Comparison of ENCODE assay signal across 1 cellular context in genomic region chr1:26471498-26472329, GRCh38.
TF ChIP-seq lines count a peak whose summit lies in the region.

No MANE protein-coding gene starts in this region.

TF ChIP-seq in K562, 482 proteins besides CTCF, POLR2A, EP300 and RAD21 (continued from another document and continues in another):
- TF ChIP-seq NRF1 (conservative IDR thresholded peaks at IDR 0.05 in 1 of 2, IDR thresholded peaks at IDR 0.05 in 1 of 2) (peak; percentile 53 to 62; a peak in 3 of 4 replicates), PHB (CRISPR knock-in tag; IDR thresholded peaks at IDR 0.05) (peak; percentile 83; the same call in 1 of the 2 replicates), ZMIZ1 (IDR thresholded peaks at IDR 0.05; ENCODE audit: low read depth in 2 of 2, low read length in 2 of 2) (no peak), NR4A1 (CRISPR knock-in tag; IDR thresholded peaks at IDR 0.05) (no peak), NR4A1 (tag; IDR thresholded peaks at IDR 0.05) (0 out of 2 replicates have a peak, but pooled peaks have one; percentile 27), ZNF3 (CRISPR knock-in tag; IDR thresholded peaks at IDR 0.05) (no peak), CSDE1 (IDR thresholded peaks at IDR 0.05) (no peak), ASH1L (IDR thresholded peaks at IDR 0.05; ENCODE audit: borderline replicate concordance, low read depth, partially characterized antibody) (no peak), LEF1 (IDR thresholded peaks at IDR 0.05) (no peak; the same call in 1 of the 2 replicates), TAF7 (tag; IDR thresholded peaks at IDR 0.05) (peak; percentile 12; the same call in 1 of the 2 replicates), RFX1 (IDR thresholded peaks at IDR 0.05) (no peak), ZNF224 (CRISPR knock-in tag; IDR thresholded peaks at IDR 0.05) (peak; percentile 61; the same call in 1 of the 2 replicates), IRF9 (tag; IDR thresholded peaks at IDR 0.05) (no peak), JUNB (CRISPR knock-in tag; conservative IDR thresholded peaks at IDR 0.05) (no peak), POU5F1 (IDR thresholded peaks at IDR 0.05; ENCODE audit: borderline replicate concordance, low read depth, low read length, partially characterized antibody) (no peak), FOXJ3 (CRISPR knock-in tag; IDR thresholded peaks at IDR 0.05) (no peak), POLR2AphosphoS2 (IDR thresholded peaks at IDR 0.05; ENCODE audit: low read length) (peak; percentile 68; the same call in 1 of the 2 replicates), GTF2E2 (tag; IDR thresholded peaks at IDR 0.05) (no peak), ERF (CRISPR knock-in tag; IDR thresholded peaks at IDR 0.05) (peak; percentile 90), NFIX (CRISPR knock-in tag; IDR thresholded peaks at IDR 0.05; ENCODE audit: low read depth) (no peak), ESRRB (CRISPR knock-in tag; IDR thresholded peaks at IDR 0.05; ENCODE audit: borderline replicate concordance) (no peak), MAZ (CRISPR knock-in tag; conservative IDR thresholded peaks at IDR 0.05 in 1 of 2, IDR thresholded peaks at IDR 0.05 in 1 of 2) (peak in 1 of 2 experiments; percentile 90; a peak in 3 of 4 replicates), ZNF324 (CRISPR knock-in tag; IDR thresholded peaks at IDR 0.05) (0 out of 2 replicates have a peak, but pooled peaks have one; percentile 6), CTCFL (IDR thresholded peaks at IDR 0.05; ENCODE audit: borderline replicate concordance, insufficient read depth, low read depth, low read length, poor library complexity, severe bottlenecking) (no peak), PRMT5 (CRISPR knock-in tag; IDR thresholded peaks at IDR 0.05) (peak; percentile 66; the same call in 1 of the 2 replicates), ZNF347 (CRISPR knock-in tag; IDR thresholded peaks at IDR 0.05; ENCODE audit: low read depth) (no peak), HNRNPUL1 (IDR thresholded peaks at IDR 0.05; ENCODE audit: low read length) (no peak), ZNF696 (CRISPR knock-in tag; conservative IDR thresholded peaks at IDR 0.05) (no peak), ELF1 (tag; IDR thresholded peaks at IDR 0.05) (no peak), KDM1A (IDR thresholded peaks at IDR 0.05) (no peak), SIX5 (IDR thresholded peaks at IDR 0.05; ENCODE audit: borderline replicate concordance in 1 of 2, insufficient read depth in 1 of 2, low read depth in 1 of 2, low read length in 2 of 2) (no peak), FIP1L1 (IDR thresholded peaks at IDR 0.05; ENCODE audit: low read depth, low read length, poor library complexity, severe bottlenecking) (peak; percentile 65), GATA2 (CRISPR knock-in tag; IDR thresholded peaks at IDR 0.05) (no peak), SRSF3 (IDR thresholded peaks at IDR 0.05; ENCODE audit: insufficient read depth, low read length) (no peak), STAG1 (CRISPR knock-in tag; IDR thresholded peaks at IDR 0.05; ENCODE audit: borderline replicate concordance) (no peak; the same call in 1 of the 2 replicates), ZNF717 (CRISPR knock-in tag; IDR thresholded peaks at IDR 0.05) (no peak), ZNF780A (CRISPR knock-in tag; IDR thresholded peaks at IDR 0.05) (no peak), MTA3 (IDR thresholded peaks at IDR 0.05; ENCODE audit: borderline replicate concordance) (no peak)
- TF ChIP-seq, protein P1, sequence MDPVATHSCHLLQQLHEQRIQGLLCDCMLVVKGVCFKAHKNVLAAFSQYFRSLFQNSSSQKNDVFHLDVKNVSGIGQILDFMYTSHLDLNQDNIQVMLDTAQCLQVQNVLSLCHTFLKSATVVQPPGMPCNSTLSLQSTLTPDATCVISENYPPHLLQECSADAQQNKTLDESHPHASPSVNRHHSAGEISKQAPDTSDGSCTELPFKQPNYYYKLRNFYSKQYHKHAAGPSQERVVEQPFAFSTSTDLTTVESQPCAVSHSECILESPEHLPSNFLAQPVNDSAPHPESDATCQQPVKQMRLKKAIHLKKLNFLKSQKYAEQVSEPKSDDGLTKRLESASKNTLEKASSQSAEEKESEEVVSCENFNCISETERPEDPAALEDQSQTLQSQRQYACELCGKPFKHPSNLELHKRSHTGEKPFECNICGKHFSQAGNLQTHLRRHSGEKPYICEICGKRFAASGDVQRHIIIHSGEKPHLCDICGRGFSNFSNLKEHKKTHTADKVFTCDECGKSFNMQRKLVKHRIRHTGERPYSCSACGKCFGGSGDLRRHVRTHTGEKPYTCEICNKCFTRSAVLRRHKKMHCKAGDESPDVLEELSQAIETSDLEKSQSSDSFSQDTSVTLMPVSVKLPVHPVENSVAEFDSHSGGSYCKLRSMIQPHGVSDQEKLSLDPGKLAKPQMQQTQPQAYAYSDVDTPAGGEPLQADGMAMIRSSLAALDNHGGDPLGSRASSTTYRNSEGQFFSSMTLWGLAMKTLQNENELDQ (CRISPR knock-in tag; IDR thresholded peaks at IDR 0.05; ENCODE audit: borderline replicate concordance) = no peak
- TF ChIP-seq, protein P2, sequence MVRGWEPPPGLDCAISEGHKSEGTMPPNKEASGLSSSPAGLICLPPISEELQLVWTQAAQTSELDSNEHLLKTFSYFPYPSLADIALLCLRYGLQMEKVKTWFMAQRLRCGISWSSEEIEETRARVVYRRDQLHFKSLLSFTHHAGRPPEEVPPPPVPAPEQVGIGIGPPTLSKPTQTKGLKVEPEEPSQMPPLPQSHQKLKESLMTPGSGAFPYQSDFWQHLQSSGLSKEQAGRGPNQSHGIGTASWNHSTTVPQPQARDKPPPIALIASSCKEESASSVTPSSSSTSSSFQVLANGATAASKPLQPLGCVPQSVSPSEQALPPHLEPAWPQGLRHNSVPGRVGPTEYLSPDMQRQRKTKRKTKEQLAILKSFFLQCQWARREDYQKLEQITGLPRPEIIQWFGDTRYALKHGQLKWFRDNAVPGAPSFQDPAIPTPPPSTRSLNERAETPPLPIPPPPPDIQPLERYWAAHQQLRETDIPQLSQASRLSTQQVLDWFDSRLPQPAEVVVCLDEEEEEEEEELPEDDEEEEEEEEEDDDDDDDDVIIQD (CRISPR knock-in tag; IDR thresholded peaks at IDR 0.05) = no peak
- TF ChIP-seq, protein P3, sequence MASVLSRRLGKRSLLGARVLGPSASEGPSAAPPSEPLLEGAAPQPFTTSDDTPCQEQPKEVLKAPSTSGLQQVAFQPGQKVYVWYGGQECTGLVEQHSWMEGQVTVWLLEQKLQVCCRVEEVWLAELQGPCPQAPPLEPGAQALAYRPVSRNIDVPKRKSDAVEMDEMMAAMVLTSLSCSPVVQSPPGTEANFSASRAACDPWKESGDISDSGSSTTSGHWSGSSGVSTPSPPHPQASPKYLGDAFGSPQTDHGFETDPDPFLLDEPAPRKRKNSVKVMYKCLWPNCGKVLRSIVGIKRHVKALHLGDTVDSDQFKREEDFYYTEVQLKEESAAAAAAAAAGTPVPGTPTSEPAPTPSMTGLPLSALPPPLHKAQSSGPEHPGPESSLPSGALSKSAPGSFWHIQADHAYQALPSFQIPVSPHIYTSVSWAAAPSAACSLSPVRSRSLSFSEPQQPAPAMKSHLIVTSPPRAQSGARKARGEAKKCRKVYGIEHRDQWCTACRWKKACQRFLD (CRISPR knock-in tag; IDR thresholded peaks at IDR 0.05) = no peak; the same call in 1 of the 2 replicates
- TF ChIP-seq, protein P4, sequence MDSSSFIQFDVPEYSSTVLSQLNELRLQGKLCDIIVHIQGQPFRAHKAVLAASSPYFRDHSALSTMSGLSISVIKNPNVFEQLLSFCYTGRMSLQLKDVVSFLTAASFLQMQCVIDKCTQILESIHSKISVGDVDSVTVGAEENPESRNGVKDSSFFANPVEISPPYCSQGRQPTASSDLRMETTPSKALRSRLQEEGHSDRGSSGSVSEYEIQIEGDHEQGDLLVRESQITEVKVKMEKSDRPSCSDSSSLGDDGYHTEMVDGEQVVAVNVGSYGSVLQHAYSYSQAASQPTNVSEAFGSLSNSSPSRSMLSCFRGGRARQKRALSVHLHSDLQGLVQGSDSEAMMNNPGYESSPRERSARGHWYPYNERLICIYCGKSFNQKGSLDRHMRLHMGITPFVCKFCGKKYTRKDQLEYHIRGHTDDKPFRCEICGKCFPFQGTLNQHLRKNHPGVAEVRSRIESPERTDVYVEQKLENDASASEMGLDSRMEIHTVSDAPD (CRISPR knock-in tag; IDR thresholded peaks at IDR 0.05) = no peak
- TF ChIP-seq, protein P5, sequence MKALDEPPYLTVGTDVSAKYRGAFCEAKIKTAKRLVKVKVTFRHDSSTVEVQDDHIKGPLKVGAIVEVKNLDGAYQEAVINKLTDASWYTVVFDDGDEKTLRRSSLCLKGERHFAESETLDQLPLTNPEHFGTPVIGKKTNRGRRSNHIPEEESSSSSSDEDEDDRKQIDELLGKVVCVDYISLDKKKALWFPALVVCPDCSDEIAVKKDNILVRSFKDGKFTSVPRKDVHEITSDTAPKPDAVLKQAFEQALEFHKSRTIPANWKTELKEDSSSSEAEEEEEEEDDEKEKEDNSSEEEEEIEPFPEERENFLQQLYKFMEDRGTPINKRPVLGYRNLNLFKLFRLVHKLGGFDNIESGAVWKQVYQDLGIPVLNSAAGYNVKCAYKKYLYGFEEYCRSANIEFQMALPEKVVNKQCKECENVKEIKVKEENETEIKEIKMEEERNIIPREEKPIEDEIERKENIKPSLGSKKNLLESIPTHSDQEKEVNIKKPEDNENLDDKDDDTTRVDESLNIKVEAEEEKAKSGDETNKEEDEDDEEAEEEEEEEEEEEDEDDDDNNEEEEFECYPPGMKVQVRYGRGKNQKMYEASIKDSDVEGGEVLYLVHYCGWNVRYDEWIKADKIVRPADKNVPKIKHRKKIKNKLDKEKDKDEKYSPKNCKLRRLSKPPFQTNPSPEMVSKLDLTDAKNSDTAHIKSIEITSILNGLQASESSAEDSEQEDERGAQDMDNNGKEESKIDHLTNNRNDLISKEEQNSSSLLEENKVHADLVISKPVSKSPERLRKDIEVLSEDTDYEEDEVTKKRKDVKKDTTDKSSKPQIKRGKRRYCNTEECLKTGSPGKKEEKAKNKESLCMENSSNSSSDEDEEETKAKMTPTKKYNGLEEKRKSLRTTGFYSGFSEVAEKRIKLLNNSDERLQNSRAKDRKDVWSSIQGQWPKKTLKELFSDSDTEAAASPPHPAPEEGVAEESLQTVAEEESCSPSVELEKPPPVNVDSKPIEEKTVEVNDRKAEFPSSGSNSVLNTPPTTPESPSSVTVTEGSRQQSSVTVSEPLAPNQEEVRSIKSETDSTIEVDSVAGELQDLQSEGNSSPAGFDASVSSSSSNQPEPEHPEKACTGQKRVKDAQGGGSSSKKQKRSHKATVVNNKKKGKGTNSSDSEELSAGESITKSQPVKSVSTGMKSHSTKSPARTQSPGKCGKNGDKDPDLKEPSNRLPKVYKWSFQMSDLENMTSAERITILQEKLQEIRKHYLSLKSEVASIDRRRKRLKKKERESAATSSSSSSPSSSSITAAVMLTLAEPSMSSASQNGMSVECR (CRISPR knock-in tag; IDR thresholded peaks at IDR 0.05) = peak; percentile 93
- TF ChIP-seq, protein P6, sequence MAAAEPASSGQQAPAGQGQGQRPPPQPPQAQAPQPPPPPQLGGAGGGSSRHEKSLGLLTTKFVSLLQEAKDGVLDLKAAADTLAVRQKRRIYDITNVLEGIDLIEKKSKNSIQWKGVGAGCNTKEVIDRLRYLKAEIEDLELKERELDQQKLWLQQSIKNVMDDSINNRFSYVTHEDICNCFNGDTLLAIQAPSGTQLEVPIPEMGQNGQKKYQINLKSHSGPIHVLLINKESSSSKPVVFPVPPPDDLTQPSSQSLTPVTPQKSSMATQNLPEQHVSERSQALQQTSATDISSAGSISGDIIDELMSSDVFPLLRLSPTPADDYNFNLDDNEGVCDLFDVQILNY (CRISPR knock-in tag; IDR thresholded peaks at IDR 0.05) = peak; percentile 56; the same call in 1 of the 2 replicates
